8 cellular contexts compared by ENCODE assay signal in genomic region chr2:204325468-204325867, GRCh38.
DNase-seq lines count a peak whose midpoint lies in the region; ATAC-seq and TF ChIP-seq lines count a peak whose summit lies in the region.

No MANE protein-coding gene starts in this region.

- H3K9me2 ChIP-seq in Karpas-422 (replicated peaks; ENCODE audit: insufficient read depth, low read length): no peaks in the 10 kb centered on the region

- H3K9me3 ChIP-seq in Karpas-422 (ENCODE audit: low read length): no peaks in the 10 kb centered on the region
- H3K9me3 ChIP-seq in upper lobe of right lung: no peaks in the 10 kb centered on the region

- no peaks in the 10 kb centered on the region for H3K79me2 ChIP-seq in Karpas-422 (ENCODE audit: low read length)

- TF ChIP-seq CTCF in fibroblast of the aortic adventitia (IDR thresholded peaks at IDR 0.05; ENCODE audit: insufficient read depth, low read length) (peak; percentile 82), upper lobe of right lung (IDR thresholded peaks at IDR 0.05) (peak; percentile 86)

- DNase-seq in EL (peak; percentile 82), Karpas-422 (peak; percentile 85), OCI-M1 (lab: John Stamatoyannopoulos, UW) (peak; percentile 98), fibroblast of the aortic adventitia (ENCODE audit: low read depth) (peak; percentile 89), non-pigmented ciliary epithelial cell (ENCODE audit: low read depth) (peak; percentile 54), upper lobe of right lung (no peak)
- DNase-seq in activated T-cell treated with anti-CD3 and anti-CD28 coated beads, Interleukin-2, amount 50 U/mL, for 48 hours: peak; percentile 51 to 56

- H3K4me3 ChIP-seq in Karpas-422 (ENCODE audit: low read length) (no peak overlapping the region), fibroblast of the aortic adventitia (ENCODE audit: low read depth, low read length) (no peak overlapping the region), upper lobe of right lung (no peak overlapping the region)

- H4K20me1 ChIP-seq in Karpas-422 (ENCODE audit: insufficient read depth, low read depth, low read length): no peaks in the 10 kb centered on the region

- H3K27ac ChIP-seq in Karpas-422 (ENCODE audit: low read length): no peak overlapping the region
- H3K27ac ChIP-seq in upper lobe of right lung: no peak overlapping the region

- intact Hi-C loops in upper lobe of right lung (cut with DNase I): loop anchor here (10.0 kb wide), 1 partner anchor 369 kb away; no protein-coding TSS in a partner anchor

- no peak overlapping the region for H3K4me2 ChIP-seq in Karpas-422 (ENCODE audit: low read depth, low read length, poor library complexity, severe bottlenecking)

- ATAC-seq in GM21737 (IDR thresholded peaks at IDR 0.05; ENCODE audit: unreplicated experiment): peak; percentile 76
- ATAC-seq in upper lobe of right lung: peak; percentile 93

- no peak overlapping the region for H2AFZ ChIP-seq in Karpas-422 (ENCODE audit: low read length)

- H3K9ac ChIP-seq in Karpas-422 (ENCODE audit: low read length): no peak overlapping the region

- no peaks in the 10 kb centered on the region for H3K36me3 ChIP-seq in Karpas-422 (ENCODE audit: insufficient read depth, low read length)
- H3K36me3 ChIP-seq in upper lobe of right lung: no peaks in the 10 kb centered on the region

- no peaks in the 10 kb centered on the region for H3K27me3 ChIP-seq in Karpas-422 (ENCODE audit: low read length)
- no peaks in the 10 kb centered on the region for H3K27me3 ChIP-seq in upper lobe of right lung

- no peaks in the 10 kb centered on the region for H3K4me1 ChIP-seq in Karpas-422 (ENCODE audit: low read length)
- no peaks in the 10 kb centered on the region for H3K4me1 ChIP-seq in upper lobe of right lung
